1 cellular context compared by ENCODE assay signal in the genomic region with DNA sequence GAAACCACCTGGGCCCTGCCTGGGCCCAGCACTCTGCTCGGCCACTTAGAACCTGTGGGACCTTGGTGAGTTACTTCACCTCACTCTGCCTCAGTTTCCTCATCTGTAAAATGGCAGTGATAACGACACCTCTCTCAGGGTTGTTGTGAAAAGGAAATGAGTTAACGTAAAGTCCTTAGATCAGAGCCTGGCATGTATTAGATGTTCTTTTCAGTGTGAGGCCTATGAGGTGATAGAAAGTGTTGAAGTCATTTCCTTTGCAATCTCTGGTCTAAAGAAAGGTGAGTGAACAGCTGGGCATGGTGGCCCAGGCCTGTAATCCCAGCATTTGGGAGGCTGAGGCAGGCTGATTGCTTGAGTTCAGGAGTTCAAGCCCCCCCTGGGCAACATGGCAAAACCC.
TF ChIP-seq lines count a peak whose summit lies in the region.

No MANE protein-coding gene starts in this region.

TF ChIP-seq in SK-N-SH treated with all-trans-retinoic acid at 6 μM for 48 hours, 23 proteins besides CTCF, POLR2A, EP300 and RAD21 (continued from another document):
- TF ChIP-seq, protein P1, sequence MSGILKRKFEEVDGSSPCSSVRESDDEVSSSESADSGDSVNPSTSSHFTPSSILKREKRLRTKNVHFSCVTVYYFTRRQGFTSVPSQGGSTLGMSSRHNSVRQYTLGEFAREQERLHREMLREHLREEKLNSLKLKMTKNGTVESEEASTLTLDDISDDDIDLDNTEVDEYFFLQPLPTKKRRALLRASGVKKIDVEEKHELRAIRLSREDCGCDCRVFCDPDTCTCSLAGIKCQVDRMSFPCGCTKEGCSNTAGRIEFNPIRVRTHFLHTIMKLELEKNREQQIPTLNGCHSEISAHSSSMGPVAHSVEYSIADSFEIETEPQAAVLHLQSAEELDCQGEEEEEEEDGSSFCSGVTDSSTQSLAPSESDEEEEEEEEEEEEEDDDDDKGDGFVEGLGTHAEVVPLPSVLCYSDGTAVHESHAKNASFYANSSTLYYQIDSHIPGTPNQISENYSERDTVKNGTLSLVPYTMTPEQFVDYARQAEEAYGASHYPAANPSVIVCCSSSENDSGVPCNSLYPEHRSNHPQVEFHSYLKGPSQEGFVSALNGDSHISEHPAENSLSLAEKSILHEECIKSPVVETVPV (CRISPR knock-in tag; IDR thresholded peaks at IDR 0.05): no peak
- TF ChIP-seq RARB (CRISPR knock-in tag; IDR thresholded peaks at IDR 0.05): no peak
- no peak for TF ChIP-seq TCF4 (CRISPR knock-in tag; IDR thresholded peaks at IDR 0.05; ENCODE audit: borderline replicate concordance)
- TF ChIP-seq ZNF8 (CRISPR knock-in tag; IDR thresholded peaks at IDR 0.05): no peak
